ENCODE assay signal across 8 cellular contexts in the genomic region with DNA sequence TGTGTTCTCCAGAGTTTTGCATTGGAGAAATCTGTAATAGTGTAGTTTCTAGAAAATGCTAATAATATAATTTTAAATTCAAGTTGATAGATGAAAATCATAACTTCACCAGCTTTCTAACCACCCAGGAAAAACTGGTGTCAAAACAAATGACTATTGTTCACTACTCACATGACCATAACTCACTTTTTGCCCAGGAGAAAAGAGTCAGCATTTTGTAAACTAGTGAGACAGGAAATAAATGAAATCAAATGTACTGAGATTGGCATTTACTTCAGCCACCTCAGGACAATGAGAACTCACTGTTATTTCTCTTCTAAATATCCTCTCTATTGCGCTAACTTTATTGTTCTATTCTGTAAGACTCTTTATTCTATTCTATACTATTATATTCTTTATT.
DNase-seq lines count a peak whose midpoint lies in the region; FAIRE-seq and TF ChIP-seq lines count a peak whose summit lies in the region.
"Not testable (repeated sequence)": the region's sequence is repeated elsewhere in the genome, so short reads cannot be mapped to it uniquely, and the experiment has no call there.

No MANE protein-coding gene starts in this region.

- CTCF ChIA-PET in endothelial cell of umbilical vein (lab: Charles Lee) = not testable (repeated sequence)

- POLR2A ChIA-PET in endothelial cell of umbilical vein (lab: Charles Lee) = not testable (repeated sequence)

- H3K4me3 ChIP-seq in endothelial cell of umbilical vein (replicated peaks in 1 of 3; ENCODE audit: insufficient read depth in 1 of 3, low read depth in 1 of 3, low read length in 3 of 3) = not testable (repeated sequence)

- H4K20me1 ChIP-seq in endothelial cell of umbilical vein (replicated peaks; ENCODE audit: control insufficient read depth, extremely low read depth, insufficient read depth, low read length) = not testable (repeated sequence)

- not testable (repeated sequence) for H3K27ac ChIP-seq in endothelial cell of umbilical vein (ENCODE audit: insufficient read depth, low read depth, low read length)

- not testable (repeated sequence) for H3K36me3 ChIP-seq in endothelial cell of umbilical vein (ENCODE audit: control insufficient read depth in 2 of 2, extremely low read depth in 1 of 2, insufficient read depth in 2 of 2, low read length in 2 of 2)

- not testable (repeated sequence) for TF ChIP-seq CTCF in endothelial cell of umbilical vein (IDR thresholded peaks at IDR 0.05; ENCODE audit: extremely low read depth in 1 of 2, insufficient read depth in 1 of 2, low read depth in 1 of 2, low read length in 2 of 2)

- dilution Hi-C loops in endothelial cell of umbilical vein (cut with MboI; ENCODE audit: extremely low pct_ligation_motif_present, low sequenced_read_pairs) = not testable (repeated sequence)

- H2AFZ ChIP-seq in endothelial cell of umbilical vein (ENCODE audit: low read depth, low read length) = not testable (repeated sequence)

- H3K9me1 ChIP-seq in endothelial cell of umbilical vein (replicated peaks; ENCODE audit: control insufficient read depth, extremely low read depth, insufficient read depth, low read length) = not testable (repeated sequence)

- H3K27me3 ChIP-seq in endothelial cell of umbilical vein (ENCODE audit: control insufficient read depth in 2 of 2, insufficient read depth in 2 of 2, low read length in 2 of 2) = not testable (repeated sequence)

- intact Hi-C loops in endothelial cell of umbilical vein (cut with micrococcal nuclease) = not testable (repeated sequence)

- DNase-seq in SK-MEL-5 (ENCODE audit: low read depth, low spot score) (peak; percentile 70), foreskin melanocyte (peak; percentile 6), globus pallidus (ENCODE audit: low spot score) (peak; percentile 33), medulla oblongata (ENCODE audit: extremely low spot score) (peak; percentile 51), midbrain (lab: John Stamatoyannopoulos, UW) (peak; percentile 5), pons (ENCODE audit: low spot score) (peak; percentile 61), superior temporal gyrus (ENCODE audit: extremely low spot score) (peak; percentile 28)
- not testable (repeated sequence) for DNase-seq in endothelial cell of umbilical vein (ENCODE audit: low read depth, low spot score)

- peak; percentile 50 for FAIRE-seq in endothelial cell of umbilical vein (lab: Jason Lieb, UNC)

- H3K9me3 ChIP-seq in endothelial cell of umbilical vein (replicated peaks; ENCODE audit: control insufficient read depth, insufficient read depth, low read length) = not testable (repeated sequence)

- not testable (repeated sequence) for H3K4me2 ChIP-seq in endothelial cell of umbilical vein (ENCODE audit: insufficient read depth, low read length)

- TF ChIP-seq POLR2A in endothelial cell of umbilical vein (IDR thresholded peaks at IDR 0.05; ENCODE audit: low read depth, low read length) = not testable (repeated sequence)

- not testable (repeated sequence) for H3K4me1 ChIP-seq in endothelial cell of umbilical vein (ENCODE audit: control insufficient read depth, extremely low read depth, insufficient read depth, low read length)

- H3K9ac ChIP-seq in endothelial cell of umbilical vein (replicated peaks; ENCODE audit: extremely low read depth, insufficient read depth, low read length) = not testable (repeated sequence)

- not testable (repeated sequence) for BruUV-seq in endothelial cell of umbilical vein (replicated peaks; lab: Mats Ljungman, UMichigan)

- in situ Hi-C loops in SK-MEL-5 (cut with HindIII; ENCODE audit: low pct_unique_long_range_greater_than_20kb, low sequenced_read_pairs) = not testable (repeated sequence)

- not testable (repeated sequence) for H3K79me2 ChIP-seq in endothelial cell of umbilical vein (ENCODE audit: control insufficient read depth, insufficient read depth, low read length)
